21 cellular contexts compared by ENCODE assay signal in genomic region chr16:15547768-15548096, GRCh38.
A peak's percentile ranks its signal among the peaks of the same experiment; 100 is the strongest.
DNase-seq lines count a peak whose midpoint lies in the region; ATAC-seq, FAIRE-seq and TF ChIP-seq lines count a peak whose summit lies in the region.
"Had no signal": no experiment of that assay in that cellular context is flagged by ENCODE, and none has a peak within 500 bp of the region (broad histone marks: within the 10 kb centered on the region; RNA-seq: fewer than 3 reads in every experiment).

No MANE protein-coding gene starts in this region.

- 97% methylated on average over 6 of the region's 6 CpGs for WGBS in A549 (ENCODE audit: missing lambda C conversion rate)
- WGBS in K562 (ENCODE audit: insufficient coverage, low coverage, missing lambda C conversion rate) = 85% methylated on average over 6 of the region's 6 CpGs

- TF ChIP-seq POLR2A in A549 (IDR thresholded peaks at IDR 0.05; ENCODE audit: low read length) (no peak), HCT116 (IDR thresholded peaks at IDR 0.05; ENCODE audit: borderline replicate concordance, extremely low read depth, insufficient read depth, insufficient read length) (no peak), K562 (conservative IDR thresholded peaks at IDR 0.05) (no peak)

- no peaks in the 10 kb centered on the region for H3K9me2 ChIP-seq in HCT116 (ENCODE audit: insufficient read depth)

- H3K27me3 ChIP-seq in HCT116 (ENCODE audit: insufficient read depth, low read length) = no peaks in the 10 kb centered on the region
- no peaks in the 10 kb centered on the region for H3K27me3 ChIP-seq in K562 (ENCODE audit: control insufficient read depth in 2 of 2, insufficient read depth in 2 of 2, low read length in 2 of 2)
- H3K27me3 ChIP-seq: BLaER1 treated with 17β-estradiol and CSF1 and Interleukin-3, amounts not matched to agents 10 nM and 100 nM had no signal

- RAD21 ChIA-PET in HCT116 (lab: Charles Lee; ENCODE audit: low non-redundant PET in 1 of 2, low total read pairs in 2 of 2, uncharacterized antibody in 2 of 2, unreplicated experiment in 2 of 2) = no interaction called here

- H3K4me2 ChIP-seq in A549 (peak overlapping the region; percentile 11; the same call in 2 of the 3 replicates), HCT116 (ENCODE audit: low read length) (peak overlapping the region; percentile 44; the same call in 1 of the 2 replicates), K562 (ENCODE audit: insufficient read depth, low read length) (no peak overlapping the region)
- H3K4me2 ChIP-seq: BLaER1 treated with 17β-estradiol and CSF1 and Interleukin-3, amounts not matched to agents 10 nM and 100 nM had no signal

- BruUV-seq in HCT116 (replicated peaks; lab: Mats Ljungman, UMichigan) (no TSS peak), K562 (replicated peaks; lab: Mats Ljungman, UMichigan) (no TSS peak)

- no peak for FAIRE-seq in A549 (lab: Jason Lieb, UNC)
- FAIRE-seq in K562 (lab: Jason Lieb, UNC) = no peak
- FAIRE-seq: A204.1, D721Med, GM12878, GM12892, GM18507 had no signal

- no peak overlapping the region for H3K4me3 ChIP-seq in A549
- no peak overlapping the region for H3K4me3 ChIP-seq in HCT116 (replicated peaks in 1 of 2; ENCODE audit: low read depth in 1 of 2, low read length in 2 of 2)
- H3K4me3 ChIP-seq in K562 = no peak overlapping the region
- H3K4me3 ChIP-seq: BLaER1 treated with 17β-estradiol and CSF1 and Interleukin-3, amounts not matched to agents 10 nM and 100 nM; GM12878 had no signal

- H3K9ac ChIP-seq in HCT116 (ENCODE audit: low read length) = no peak overlapping the region
- no peak overlapping the region for H3K9ac ChIP-seq in K562 (ENCODE audit: insufficient read depth in 1 of 2, low read depth in 2 of 2, low read length in 2 of 2)
- H3K9ac ChIP-seq: BLaER1 treated with 17β-estradiol and CSF1 and Interleukin-3, amounts not matched to agents 10 nM and 100 nM had no signal

- CTCF ChIA-PET in A549 (lab: Yijun Ruan, JAX) = interaction anchor here (0.6 to 8.6 kb wide), 6 partner anchors 13 to 119 kb away, joined by 3 to 112 read pairs (median 4); partner anchors contain the start of gene BMERB1
- CTCF ChIA-PET in HCT116 (lab: Charles Lee) = no interaction called here
- CTCF ChIA-PET in K562 (lab: Yijun Ruan, JAX; ENCODE audit: low intra/inter-chr PET ratio) = no interaction called here

- in situ Hi-C loops in K562 (cut with MboI) = no loop called here

- TF ChIP-seq EP300 in A549 (IDR thresholded peaks at IDR 0.05) (no peak), K562 (IDR thresholded peaks at IDR 0.05; ENCODE audit: low read length) (no peak)

- intact Hi-C loops in HCT116 (cut with micrococcal nuclease) = no loop called here
- intact Hi-C loops in K562 (cut with micrococcal nuclease) = no loop called here

- ATAC-seq in A549 (no peak), HCT116 (no peak), K562 (no peak), HG03378 (IDR thresholded peaks at IDR 0.05; ENCODE audit: unreplicated experiment) (no peak)
- ATAC-seq: CD8-positive, alpha-beta T cell had no signal

- POLR2A ChIA-PET in A549 (lab: Yijun Ruan, JAX) (no interaction called here), HCT116 (lab: Charles Lee) (interaction anchor here (1.4 kb wide), 1 partner anchor 43 kb away, joined by 3 read pairs; no protein-coding TSS in a partner anchor), K562 (lab: Yijun Ruan, JAX) (interaction anchor here (0.6 to 0.8 kb wide), 2 partner anchors 41 to 58 kb away, joined by 3 read pairs; no protein-coding TSS in a partner anchor)

- no peak for TF ChIP-seq CTCF in A549 (IDR thresholded peaks at IDR 0.05)
- TF ChIP-seq CTCF in HCT116 (IDR thresholded peaks at IDR 0.05 in 2 of 3, conservative IDR thresholded peaks at IDR 0.05 in 1 of 3; ENCODE audit: borderline replicate concordance in 1 of 3, insufficient read depth in 1 of 3, low read depth in 2 of 3, low read length in 2 of 3) = no peak
- TF ChIP-seq CTCF in K562 (IDR thresholded peaks at IDR 0.05 in 2 of 3, conservative IDR thresholded peaks at IDR 0.05 in 1 of 3; ENCODE audit: insufficient read depth in 2 of 3, low read depth in 1 of 3, low read length in 3 of 3) = no peak

- H4K20me1 ChIP-seq in HCT116 (ENCODE audit: insufficient read depth) (no peaks in the 10 kb centered on the region), K562 (replicated peaks; ENCODE audit: control insufficient read depth, insufficient read depth, low read length) (no peaks in the 10 kb centered on the region)
- H4K20me1 ChIP-seq: BLaER1 treated with 17β-estradiol and CSF1 and Interleukin-3, amounts not matched to agents 10 nM and 100 nM had no signal

- H3K9me3 ChIP-seq in A549 (no peaks in the 10 kb centered on the region), HCT116 (ENCODE audit: control insufficient read depth in 1 of 2, insufficient read depth in 1 of 2, low read depth in 1 of 2, low read length in 2 of 2) (no peaks in the 10 kb centered on the region), K562 (replicated peaks; ENCODE audit: control insufficient read depth, insufficient read depth, low read depth, low read length) (peaks cover 5% of the 10 kb centered on the region; the same call in 1 of the 2 replicates)
- H3K9me3 ChIP-seq: Caco-2 had no signal

- no peak for TF ChIP-seq RAD21 in A549 (conservative IDR thresholded peaks at IDR 0.05 in 1 of 2, IDR thresholded peaks at IDR 0.05 in 1 of 2)
- no peak for TF ChIP-seq RAD21 in HCT116 (IDR thresholded peaks at IDR 0.05; ENCODE audit: low read depth)
- no peak for TF ChIP-seq RAD21 in K562 (CRISPR knock-in tag; conservative IDR thresholded peaks at IDR 0.05 in 1 of 2, IDR thresholded peaks at IDR 0.05 in 1 of 2)

- H3K4me1 ChIP-seq in A549 (peaks cover 45% of the 10 kb centered on the region), HCT116 (ENCODE audit: control insufficient read depth in 1 of 2, insufficient read depth in 2 of 2, low read length in 2 of 2) (peaks cover 11 to 60% of the 10 kb centered on the region in 2 experiments), K562 (replicated peaks in 1 of 2; ENCODE audit: control insufficient read depth in 2 of 2, insufficient read depth in 2 of 2, low read length in 2 of 2) (peaks cover 10 to 16% of the 10 kb centered on the region in 2 experiments)
- H3K4me1 ChIP-seq: Caco-2 had no signal

- H2AFZ ChIP-seq in HCT116 (ENCODE audit: low read depth, low read length, poor library complexity, severe bottlenecking) = no peak overlapping the region
- no peak overlapping the region for H2AFZ ChIP-seq in K562 (ENCODE audit: low read depth, low read length)

- H3K9me1 ChIP-seq in K562 (ENCODE audit: control insufficient read depth, insufficient read depth, low read length) = no peaks in the 10 kb centered on the region

- H3K27ac ChIP-seq in A549 = peak overlapping the region; percentile 23 to 74; a peak in 4 of 6 replicates
- no peak overlapping the region for H3K27ac ChIP-seq in HCT116 (ENCODE audit: low read depth, low read length)
- H3K27ac ChIP-seq in K562 (ENCODE audit: extremely low read depth, low read depth, low read length) = no peak overlapping the region
- H3K27ac ChIP-seq: BLaER1 treated with 17β-estradiol and CSF1 and Interleukin-3, amounts not matched to agents 10 nM and 100 nM; C4-2B had no signal

- H3K36me3 ChIP-seq in HCT116 (ENCODE audit: control insufficient read depth in 1 of 2, insufficient read depth in 2 of 2, low read length in 2 of 2) (no peaks in the 10 kb centered on the region), K562 (ENCODE audit: control insufficient read depth, insufficient read depth, low read length) (no peaks in the 10 kb centered on the region)

- no peak for DNase-seq in A549 (ENCODE audit: low read depth in 1 of 2, low spot score in 1 of 2)
- no peak for DNase-seq in HCT116 (ENCODE audit: low read depth, low spot score)
- DNase-seq in K562 (ENCODE audit: extremely low read depth in 1 of 4, low spot score in 3 of 4) = no peak
- no peak for DNase-seq in NCI-H2196 (lab: John Stamatoyannopoulos, UW; ENCODE audit: unreplicated experiment)
- no peak for DNase-seq in activated gamma-delta T cell treated with Interleukin-2 at 50 U/mL for 16 hours
- DNase-seq: 8988T; AML-193; Caco-2; CD4-positive, alpha-beta T cell; CD8-positive, alpha-beta T cell; DMS79; DND-41; GDM1 had no signal

- H3K79me2 ChIP-seq in HCT116 (ENCODE audit: insufficient read depth, low read length) = no peaks in the 10 kb centered on the region
- H3K79me2 ChIP-seq in K562 (ENCODE audit: control insufficient read depth, insufficient read depth, low read length) = no peaks in the 10 kb centered on the region

TF ChIP-seq in A549, 52 proteins besides CTCF, POLR2A, EP300 and RAD21:
- peak; percentile 39 for TF ChIP-seq KDM1A (IDR thresholded peaks at IDR 0.05; ENCODE audit: low read depth)
- no peak for TF ChIP-seq NFE2L2 (conservative IDR thresholded peaks at IDR 0.05; ENCODE audit: low read length)

TF ChIP-seq in HCT116, 20 proteins besides CTCF, POLR2A, EP300 and RAD21 (continues in another document):
- no peak for TF ChIP-seq TCF7L2 (IDR thresholded peaks at IDR 0.05; ENCODE audit: borderline replicate concordance, extremely low read depth, insufficient read depth, insufficient read length)
- no peak for TF ChIP-seq POLR2AphosphoS5 (IDR thresholded peaks at IDR 0.05; ENCODE audit: low read depth, low read length)
- no peak for TF ChIP-seq ATF3 (IDR thresholded peaks at IDR 0.05)
- no peak for TF ChIP-seq FOSL1 (IDR thresholded peaks at IDR 0.05; ENCODE audit: low read depth)
- TF ChIP-seq SP1 (IDR thresholded peaks at IDR 0.05; ENCODE audit: low read depth) = no peak
- no peak for TF ChIP-seq YY1 (IDR thresholded peaks at IDR 0.05; ENCODE audit: extremely low read depth, insufficient replicate concordance, low read depth, low read length)
- TF ChIP-seq EZH2 (IDR thresholded peaks at IDR 0.05) = no peak

TF ChIP-seq in K562, 482 proteins besides CTCF, POLR2A, EP300 and RAD21:
- no peak for TF ChIP-seq ATF3 (IDR thresholded peaks at IDR 0.05)
- no peak for TF ChIP-seq ATF3 (CRISPR knock-in tag; conservative IDR thresholded peaks at IDR 0.05)
- TF ChIP-seq ZFP36 (IDR thresholded peaks at IDR 0.05; ENCODE audit: low read depth, low read length, partially characterized antibody) = peak; percentile 58
- TF ChIP-seq RBM25 (IDR thresholded peaks at IDR 0.05; ENCODE audit: low read depth, low read length, severe bottlenecking) = peak; percentile 19

Comparison
In these comparisons a context has a peak if more than half of its experiments do, and no peak if none do; other contexts are left out.
1. H3K27ac ChIP-seq: peak in A549 (2 of 2); none in HCT116 (single experiment) and K562 (single experiment).
2. Of the 35 proteins assayed by ChIP-seq in both K562 and A549: peak only in K562: ZFP36; only in A549: KDM1A; in both: none; in neither: 33.